In genomic region chr12:111643428-111643826, GRCh38 we compare ENCODE assay signal across 10 cellular contexts. TPM values are rescaled to one million over a fixed set of nuclear protein-coding genes. Genes with fewer than 3 reads are reported as not detected.
DNase-seq lines count a peak whose midpoint lies in the region; ATAC-seq, FAIRE-seq and TF ChIP-seq lines count a peak whose summit lies in the region.
"Had no signal": no experiment of that assay in that cellular context is flagged by ENCODE, and none has a peak within 500 bp of the region (broad histone marks: within the 10 kb centered on the region; RNA-seq: fewer than 3 reads in every experiment).

No MANE protein-coding gene starts in this region.

- peak; percentile 28 for DNase-seq in HuH-7 (ENCODE audit: low spot score)
- DNase-seq in body of pancreas, result peak; percentile 23 to 61 (median 49)
- DNase-seq in stimulated activated CD8-positive, alpha-beta memory T cell treated with anti-CD3 and anti-CD28 coated beads, Interleukin-4, amount 100 ng/mL, for 48 hours, result no peak
- DNase-seq in cerebellar nuclear complex (lab: John Stamatoyannopoulos, UW), result no peak
- no peak for DNase-seq in activated effector memory CD4-positive, alpha-beta T cell treated with anti-CD3 and anti-CD28 coated beads, Interleukin-2, amount 50 U/mL, for 16 hours
- DNase-seq: activated CD4-positive, alpha-beta memory T cell treated with anti-CD3 and anti-CD28 coated beads for 36 hours; kidney had no signal

- no peak for TF ChIP-seq POLR2A in body of pancreas (IDR thresholded peaks at IDR 0.05)

- H3K4me1 ChIP-seq in body of pancreas, result peaks cover 8% of the 10 kb centered on the region
- no peaks in the 10 kb centered on the region for H3K4me1 ChIP-seq in stomach smooth muscle (ENCODE audit: control insufficient read depth, insufficient read depth, low read length)

- no peak overlapping the region for H3K4me3 ChIP-seq in body of pancreas
- H3K4me3 ChIP-seq in stomach smooth muscle (ENCODE audit: low read length in 2 of 2), result no peak overlapping the region

- no peak overlapping the region for H3K9ac ChIP-seq in stomach smooth muscle (ENCODE audit: low read length in 2 of 2)

- H3K27me3 ChIP-seq in body of pancreas (no peaks in the 10 kb centered on the region), stomach smooth muscle (ENCODE audit: control insufficient read depth in 1 of 2, insufficient read depth in 2 of 2, low read length in 2 of 2) (no peaks in the 10 kb centered on the region)

- FAIRE-seq in islet of Langerhans (lab: Jason Lieb, UNC), result peak; percentile 58
- FAIRE-seq: kidney had no signal

- H3K9me3 ChIP-seq in body of pancreas, result no peaks in the 10 kb centered on the region
- no peaks in the 10 kb centered on the region for H3K9me3 ChIP-seq in stomach smooth muscle (ENCODE audit: control insufficient read depth in 2 of 2, low read length in 2 of 2)

- peak; percentile 40 for ATAC-seq in body of pancreas
- ATAC-seq in GM21515 (IDR thresholded peaks at IDR 0.05; ENCODE audit: unreplicated experiment), result no peak

- TF ChIP-seq CTCF in body of pancreas (IDR thresholded peaks at IDR 0.05), result no peak

- intact Hi-C loops in body of pancreas (cut with DNase I), result no loop called here

- 14 to 43% methylated on average over 3 of the region's 3 CpGs for WGBS in body of pancreas, 2 donors

- H3K27ac ChIP-seq in body of pancreas (no peak overlapping the region), stomach smooth muscle (ENCODE audit: low read length) (peak overlapping the region; percentile 41)

- H3K36me3 ChIP-seq in body of pancreas (replicated peaks in 1 of 2; ENCODE audit: insufficient read depth in 1 of 2, low read depth in 2 of 2) (peaks cover 0 to 10% of the 10 kb centered on the region in 2 donors), stomach smooth muscle (ENCODE audit: control insufficient read depth in 2 of 2, insufficient read depth in 2 of 2, low read length in 2 of 2) (peaks cover 27 to 29% of the 10 kb centered on the region in 2 donors)

RNA-seq across cellular contexts. Expression of gene BRAP, which starts 42.3 kb away (rescaled TPM):
- 1 to 10 TPM; 5.6 to 8.8 TPM for total RNA-seq in body of pancreas

RNA-seq across cellular contexts. Expression of gene ACAD10, which starts 42.4 kb away (rescaled TPM):
- 10 to 100 TPM; 20.8 to 35.3 TPM for total RNA-seq in body of pancreas

RNA-seq across cellular contexts. Expression of gene ATXN2, which starts 44.3 kb away (rescaled TPM):
- total RNA-seq in body of pancreas, result 10 to 100 TPM; 37.1 to 55.4 TPM

Comparison
In these comparisons a context has a peak if more than half of its experiments do, and no peak if none do; other contexts are left out.
1. DNase-seq: peak in HuH-7 (single experiment) and body of pancreas (4 of 4); none in stimulated activated CD8-positive, alpha-beta memory T cell treated with anti-CD3 and anti-CD28 coated beads, Interleukin-4, amount 100 ng/mL, for 48 hours (single experiment), cerebellar nuclear complex (0 of 2) and activated effector memory CD4-positive, alpha-beta T cell treated with anti-CD3 and anti-CD28 coated beads, Interleukin-2, amount 50 U/mL, for 16 hours (single experiment).